In the genomic region with DNA sequence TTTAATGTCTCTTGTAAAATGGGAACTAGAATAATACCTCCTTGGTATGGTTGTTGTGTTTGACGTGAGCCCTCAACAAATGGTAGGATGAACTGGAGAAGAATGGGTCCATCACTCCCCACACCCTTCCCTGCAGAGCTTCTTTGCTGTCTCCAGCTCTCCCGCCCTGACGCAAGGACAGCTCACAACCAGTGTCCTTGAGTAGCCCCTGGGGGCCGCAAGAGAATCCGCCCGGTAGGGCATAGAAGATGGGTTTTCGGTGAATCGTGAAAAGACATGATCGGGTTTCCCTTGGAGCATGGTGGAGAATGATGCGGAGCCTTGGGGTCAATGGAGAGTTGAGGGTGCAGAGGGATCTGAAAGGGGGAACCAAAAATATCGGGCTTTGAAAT, we compare ENCODE assay signal across 16 cellular contexts. TPM values are rescaled to one million over a fixed set of nuclear protein-coding genes. Genes with fewer than 3 reads are reported as not detected.
DNase-seq lines count a peak whose midpoint lies in the region; ATAC-seq and TF ChIP-seq lines count a peak whose summit lies in the region.
"Had no signal": no experiment of that assay in that cellular context is flagged by ENCODE, and none has a peak within 500 bp of the region (broad histone marks: within the 10 kb centered on the region; RNA-seq: fewer than 3 reads in every experiment).

No MANE protein-coding gene starts in this region.

- no peak overlapping the region for H3K4me3 Mint-ChIP-seq in activated CD8-positive, alpha-beta memory T cell treated with anti-CD3 and anti-CD28 coated beads, Interleukin-2, amount 10 ng/mL, durations not matched to agents 7 days and 5 days
- H3K4me3 Mint-ChIP-seq: stimulated activated naive CD8-positive, alpha-beta T cell treated with anti-CD3 and anti-CD28 coated beads, Interleukin-15, Interleukin-2, amounts not matched to agents 100 ng/mL and 50 ng/mL, for 24 hours had no signal

- peaks cover 16% of the 10 kb centered on the region for H3K4me1 ChIP-seq in PC-3 (ENCODE audit: insufficient read depth, low read length)
- no peaks in the 10 kb centered on the region for H3K4me1 ChIP-seq in iPS-15b (ENCODE audit: control insufficient read depth, insufficient read depth, low read length)
- peaks cover 25% of the 10 kb centered on the region for H3K4me1 ChIP-seq in skeletal muscle satellite cell (ENCODE audit: control insufficient read depth, insufficient read depth, low read length)
- peaks cover 0 to 45% (median 26%) of the 10 kb centered on the region in 9 donors for H3K4me1 ChIP-seq in heart right ventricle

- H3K4me3 ChIP-seq in PC-3 (ENCODE audit: low read length) (peak overlapping the region; percentile 60; the same call in 1 of the 2 replicates), iPS-15b (ENCODE audit: low read depth, low read length) (peak overlapping the region; percentile 45), skeletal muscle satellite cell (ENCODE audit: low read length) (no peak overlapping the region), heart right ventricle (peak overlapping the region in 2 of 10 donors; percentile 3 to 13)

- H3K36me3 ChIP-seq in PC-3 (ENCODE audit: low read depth, low read length) (no peaks in the 10 kb centered on the region), iPS-15b (ENCODE audit: control insufficient read depth, insufficient read depth, low read length) (no peaks in the 10 kb centered on the region), skeletal muscle satellite cell (ENCODE audit: insufficient read depth, low read length) (no peaks in the 10 kb centered on the region), heart right ventricle (no peaks in the 10 kb centered on the region)
- H3K36me3 ChIP-seq: colonic mucosa, vagina had no signal

- H3K9me2 ChIP-seq in PC-3 (replicated peaks; ENCODE audit: low read length) = no peaks in the 10 kb centered on the region

- peak overlapping the region; percentile 3 for H3K27ac Mint-ChIP-seq in activated CD8-positive, alpha-beta memory T cell treated with anti-CD3 and anti-CD28 coated beads, Interleukin-2, amount 10 ng/mL, durations not matched to agents 7 days and 5 days
- H3K27ac Mint-ChIP-seq: stimulated activated naive CD8-positive, alpha-beta T cell treated with anti-CD3 and anti-CD28 coated beads, Interleukin-15, Interleukin-2, amounts not matched to agents 100 ng/mL and 50 ng/mL, for 24 hours had no signal

- peaks cover 3% of the 10 kb centered on the region for H3K4me1 Mint-ChIP-seq in activated CD8-positive, alpha-beta memory T cell treated with anti-CD3 and anti-CD28 coated beads, Interleukin-2, amount 10 ng/mL, durations not matched to agents 7 days and 5 days

- H3K9ac ChIP-seq in PC-3 (ENCODE audit: low read length) (no peak overlapping the region), iPS-15b (ENCODE audit: low read depth, low read length) (no peak overlapping the region), skeletal muscle satellite cell (ENCODE audit: low read depth, low read length) (no peak overlapping the region)

- H3F3A ChIP-seq in PC-3 (ENCODE audit: low read length, unreplicated experiment) = no peaks in the 10 kb centered on the region

- intact Hi-C loops in PC-3 (cut with micrococcal nuclease) (no loop called here), heart right ventricle (cut with DNase I) (loop anchor here in 1 of 10 donors (10.0 kb wide), 1 partner anchor 499 kb away; no protein-coding TSS in a partner anchor)

- no peak for DNase-seq in activated CD8-positive, alpha-beta memory T cell treated with anti-CD3 and anti-CD28 coated beads, Interleukin-2, amount 10 ng/mL, durations not matched to agents 7 days and 5 days
- no peak for DNase-seq in activated CD8-positive, alpha-beta memory T cell treated with anti-CD3 and anti-CD28 coated beads for 24 hours
- no peak for DNase-seq in PC-3
- no peak for DNase-seq in GM03348 (ENCODE audit: low spot score)
- DNase-seq in NCI-H526 treated with DMSO at 0.1 percent for 48 hours (lab: John Stamatoyannopoulos, UW) = no peak
- DNase-seq in heart right ventricle = no peak
- DNase-seq: foreskin melanocyte, NCI-H1694 had no signal

- peaks cover 90% of the 10 kb centered on the region for H3K27me3 Mint-ChIP-seq in activated CD8-positive, alpha-beta memory T cell treated with anti-CD3 and anti-CD28 coated beads, Interleukin-2, amount 10 ng/mL, durations not matched to agents 7 days and 5 days

- no peaks in the 10 kb centered on the region for H4K20me1 ChIP-seq in PC-3 (ENCODE audit: low read length)

- no peak for ATAC-seq in activated CD8-positive, alpha-beta memory T cell treated with anti-CD3 and anti-CD28 coated beads, Interleukin-2, amount 10 ng/mL, durations not matched to agents 7 days and 5 days
- ATAC-seq in PC-3 (no peak), heart right ventricle (no peak)
- ATAC-seq: left ventricle myocardium superior had no signal

- BruUV-seq in PC-3 (replicated peaks; lab: Mats Ljungman, UMichigan) = no TSS peak

- no peaks in the 10 kb centered on the region for H3K79me2 ChIP-seq in PC-3 (ENCODE audit: low read length)

- 8 to 9% methylated on average over 11 of the region's 11 CpGs for WGBS in heart right ventricle, 2 donors

- no peak overlapping the region for H3K27ac ChIP-seq in PC-3 (ENCODE audit: low read length)
- no peak overlapping the region for H3K27ac ChIP-seq in heart right ventricle
- H3K27ac ChIP-seq: colonic mucosa, vagina had no signal

- TF ChIP-seq CTCF in PC-3 (conservative IDR thresholded peaks at IDR 0.05; ENCODE audit: low read depth, low read length) (no peak), heart right ventricle (IDR thresholded peaks at IDR 0.05) (no peak)

- H3K36me3 Mint-ChIP-seq in activated CD8-positive, alpha-beta memory T cell treated with anti-CD3 and anti-CD28 coated beads, Interleukin-2, amount 10 ng/mL, durations not matched to agents 7 days and 5 days = peaks cover 3% of the 10 kb centered on the region

- H3K27me3 ChIP-seq in PC-3 (ENCODE audit: low read length) (no peaks in the 10 kb centered on the region), iPS-15b (ENCODE audit: control insufficient read depth, insufficient read depth, low read length) (peaks cover 100% of the 10 kb centered on the region), skeletal muscle satellite cell (ENCODE audit: control insufficient read depth, insufficient read depth, low read length) (peaks cover 100% of the 10 kb centered on the region), heart right ventricle (peaks cover 57 to 100% (median 100%) of the 10 kb centered on the region in 7 donors)

- H3K9me3 Mint-ChIP-seq in activated CD8-positive, alpha-beta memory T cell treated with anti-CD3 and anti-CD28 coated beads, Interleukin-2, amount 10 ng/mL, durations not matched to agents 7 days and 5 days (ENCODE audit: low read depth) = peaks cover 4% of the 10 kb centered on the region

- POLR2A ChIA-PET in PC-3 (lab: Charles Lee; ENCODE audit: unreplicated experiment) = no interaction called here

- H3K4me2 ChIP-seq in PC-3 (ENCODE audit: low read length) (peak overlapping the region; percentile 82), skeletal muscle satellite cell (ENCODE audit: low read length) (peak overlapping the region; percentile 81)

- CTCF ChIA-PET in activated CD8-positive, alpha-beta memory T cell treated with anti-CD3 and anti-CD28 coated beads, Interleukin-2, amount 10 ng/mL, durations not matched to agents 7 days and 5 days (lab: Charles Lee) = interaction anchor here (1.1 kb wide), 1 partner anchor 287 kb away, joined by 3 read pairs; no protein-coding TSS in a partner anchor
- CTCF ChIA-PET in PC-3 (lab: Charles Lee) = no interaction called here

- H2AFZ ChIP-seq in PC-3 (ENCODE audit: low read length) = peak overlapping the region; percentile 77; the same call in 1 of the 2 replicates

- H3K9me3 ChIP-seq in PC-3 (ENCODE audit: low read length) (no peaks in the 10 kb centered on the region), iPS-15b (ENCODE audit: control insufficient read depth, insufficient read depth, low read length) (no peaks in the 10 kb centered on the region), skeletal muscle satellite cell (replicated peaks; ENCODE audit: low read length) (no peaks in the 10 kb centered on the region), heart right ventricle (no peaks in the 10 kb centered on the region)
- H3K9me3 ChIP-seq: colonic mucosa, vagina had no signal

RNA-seq across cellular contexts. Expression of gene PAX9, which starts 6.1 kb away (rescaled TPM):
- not detected for total RNA-seq in activated CD8-positive, alpha-beta memory T cell treated with anti-CD3 and anti-CD28 coated beads, Interleukin-2, amount 10 ng/mL, durations not matched to agents 7 days and 5 days
- total RNA-seq in PC-3 (2014; rRNA removed) (14.3 and 14.9 TPM in 2 replicates), heart right ventricle (not detected)
- total RNA-seq in skeletal muscle satellite cell (2012; rRNA removed) = 1.7 and 2.0 TPM in 2 replicates
- under 1 TPM in 1 of 2 donors, not detected in 1; 0.01 TPM for polyA plus RNA-seq in heart right ventricle
- total RNA-seq: left ventricle myocardium superior; T-helper 1 cell treated with Interleukin-12 subunit alpha and Interleukin-12 subunit beta and Interleukin-4 antibody, amounts not matched to agents 30 ng/mL and 1 ng/mL, for 36 hours had no signal
- polyA plus RNA-seq: AG04450 had no signal

Comparison
In these comparisons a context has a peak if more than half of its experiments do, and no peak if none do; other contexts are left out.
1. RNA of gene PAX9, which starts 6.1 kb away (total RNA-seq): 14.3 to 14.9 TPM in PC-3; not detected in activated CD8-positive, alpha-beta memory T cell treated with anti-CD3 and anti-CD28 coated beads, Interleukin-2, amount 10 ng/mL, durations not matched to agents 7 days and 5 days and not detected in heart right ventricle; every median in the first group is over 10 times any median in the second.